In the genomic region with DNA sequence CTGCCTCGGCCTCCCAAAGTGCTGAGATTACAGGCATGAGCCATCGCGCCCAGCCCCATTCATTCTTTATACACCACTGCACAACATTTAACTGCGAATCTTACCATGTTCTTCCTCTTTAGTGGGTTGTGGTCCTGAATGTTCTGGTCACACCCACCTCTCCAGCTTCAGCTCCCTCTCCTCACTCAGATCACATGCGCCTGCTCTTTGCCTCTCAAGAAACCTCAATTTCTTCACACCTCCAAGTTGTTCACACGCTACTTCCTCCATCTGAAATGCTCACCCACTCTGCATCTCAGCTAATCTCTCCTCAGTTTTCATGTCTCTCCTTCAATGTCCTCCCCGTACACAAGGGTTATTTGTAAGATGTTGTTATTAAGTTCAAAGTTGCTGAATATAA, we compare ENCODE assay signal across 31 cellular contexts. TPM values are rescaled to one million over a fixed set of nuclear protein-coding genes. Genes with fewer than 3 reads are reported as not detected.
"Had no signal": no experiment of that assay in that cellular context is flagged by ENCODE, and none has a peak within 500 bp of the region (broad histone marks: within the 10 kb centered on the region; RNA-seq: fewer than 3 reads in every experiment).

No MANE protein-coding gene starts in this region.

- DNase-seq: activated CD4-positive, alpha-beta memory T cell treated with anti-CD3 and anti-CD28 coated beads, Interleukin-2, amount 10 ng/mL, durations not matched to agents 7 days and 5 days; activated CD4-positive, alpha-beta T cell treated with anti-CD3 and anti-CD28 coated beads for 1 hour; activated CD4-positive, alpha-beta T cell treated with anti-CD3 and anti-CD28 coated beads for 48 hours; activated CD4-positive, CD25-positive, alpha-beta regulatory T cell; activated gamma-delta T cell treated with Interleukin-2 at 50 U/mL for 16 hours; activated naive CD4-positive, alpha-beta T cell treated with anti-CD3 and anti-CD28 coated beads for 36 hours; activated T-cell treated with anti-CD3 and anti-CD28 coated beads, Interleukin-2, amount 50 U/mL, for 1 hour; aorta; brain microvascular endothelial cell; colonic mucosa; Karpas-422; KBM-7; NCI-H1048; NCI-H1436 treated with DMSO at 0.1 percent for 48 hours; NCI-H1694 treated with DMSO at 0.1 percent for 48 hours; NCI-H2029; NCI-H345; NCI-H524 treated with DMSO at 0.1 percent for 48 hours; PC-3; Right ventricle myocardium superior; T-helper 17 cell; T-helper 9 cell; WERI-Rb-1 had no signal

- H3K36me3 ChIP-seq: brain microvascular endothelial cell, cardiac muscle cell, colonic mucosa, WERI-Rb-1 had no signal

- H3K4me3 ChIP-seq: cardiac muscle cell, colonic mucosa had no signal

- H3K9me3 ChIP-seq: colonic mucosa had no signal

- H3K9me3 Mint-ChIP-seq: activated CD4-positive, alpha-beta memory T cell treated with anti-CD3 and anti-CD28 coated beads, Interleukin-2, amount 10 ng/mL, durations not matched to agents 7 days and 5 days; activated naive CD4-positive, alpha-beta T cell treated with anti-CD3 and anti-CD28 coated beads for 36 hours; activated T-helper 1 cell treated with anti-CD3 and anti-CD28 coated beads, Interleukin-12 subunit alpha, Interleukin-12 subunit beta, Interleukin-2, Interleukin-4 antibody, amounts not matched to agents 30 ng/mL and 10 ng/mL and 1 ng/mL, durations not matched to agents 14 hours and 24 hours and 36 hours; central memory CD8-positive, alpha-beta T cell had no signal

- ATAC-seq: activated naive CD4-positive, alpha-beta T cell treated with anti-CD3 and anti-CD28 coated beads, Interleukin-2, amount 50 U/mL, for 72 hours; PC-3; T-helper 17 cell had no signal

- FAIRE-seq: RCC 7860 had no signal

- H3K4me1 ChIP-seq: colonic mucosa had no signal

- H3K27me3 ChIP-seq: colonic mucosa had no signal

- H3K27ac ChIP-seq: brain microvascular endothelial cell, cardiac muscle cell, colonic mucosa, RWPE1, WERI-Rb-1 had no signal

- H3K4me3 Mint-ChIP-seq: activated CD4-positive, alpha-beta memory T cell treated with anti-CD3 and anti-CD28 coated beads, Interleukin-2, amount 10 ng/mL, durations not matched to agents 7 days and 5 days; activated naive CD4-positive, alpha-beta T cell treated with anti-CD3 and anti-CD28 coated beads for 36 hours; activated T-helper 1 cell treated with anti-CD3 and anti-CD28 coated beads, Interleukin-12 subunit alpha, Interleukin-12 subunit beta, Interleukin-2, Interleukin-4 antibody, amounts not matched to agents 30 ng/mL and 10 ng/mL and 1 ng/mL, durations not matched to agents 14 hours and 24 hours and 36 hours; central memory CD8-positive, alpha-beta T cell; T-helper 17 cell had no signal

RNA-seq across cellular contexts. Expression of gene PRR15, which starts 2.4 kb away (rescaled TPM):
- total RNA-seq: activated CD4-positive, alpha-beta memory T cell treated with anti-CD3 and anti-CD28 coated beads, Interleukin-2, amount 10 ng/mL, durations not matched to agents 7 days and 5 days; activated CD8-positive, alpha-beta memory T cell treated with anti-CD3 and anti-CD28 coated beads for 36 hours; activated naive CD4-positive, alpha-beta T cell treated with anti-CD3 and anti-CD28 coated beads for 36 hours; activated naive CD4-positive, alpha-beta T cell treated with anti-CD3 and anti-CD28 coated beads, Interleukin-2, amount 50 U/mL, for 72 hours; activated T-helper 1 cell treated with anti-CD3 and anti-CD28 coated beads, Interleukin-12 subunit alpha, Interleukin-12 subunit beta, Interleukin-2, Interleukin-4 antibody, amounts not matched to agents 30 ng/mL and 10 ng/mL and 1 ng/mL, durations not matched to agents 14 hours and 24 hours and 36 hours; NCI-H460; Right ventricle myocardium superior; T-helper 17 cell had no signal
